21 cellular contexts compared by ENCODE assay signal in the genomic region with DNA sequence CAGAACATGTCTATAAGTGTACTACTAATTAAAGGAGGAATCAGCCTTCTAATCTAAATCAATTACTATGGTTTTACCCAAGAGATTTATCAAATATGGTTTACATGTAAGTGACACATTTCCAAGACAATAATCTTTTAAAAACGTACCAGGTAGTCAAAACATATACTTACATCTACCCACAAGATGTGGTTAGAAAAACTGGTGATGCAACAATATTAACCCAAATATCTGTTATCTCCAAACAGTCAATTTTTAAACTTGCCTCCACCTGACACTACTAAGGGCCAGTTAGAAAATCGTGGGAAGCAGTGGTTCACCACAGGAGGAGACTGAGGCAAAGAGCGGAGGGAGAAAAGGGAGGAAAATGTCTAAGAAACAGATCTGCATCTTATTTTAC.
"Had no signal": no experiment of that assay in that cellular context is flagged by ENCODE, and none has a peak within 500 bp of the region (broad histone marks: within the 10 kb centered on the region; RNA-seq: fewer than 3 reads in every experiment).

No MANE protein-coding gene starts in this region.

- H3K4me3 Mint-ChIP-seq: activated CD4-positive, alpha-beta memory T cell treated with anti-CD3 and anti-CD28 coated beads for 36 hours; memory B cell; neural crest cell; T-cell had no signal

- H3K27me3 Mint-ChIP-seq: activated CD4-positive, alpha-beta memory T cell treated with anti-CD3 and anti-CD28 coated beads for 36 hours; memory B cell; T-cell had no signal

- H3K9me3 ChIP-seq: breast epithelium, heart left ventricle, testis, uterus had no signal

- H3K4me1 ChIP-seq: breast epithelium, testis, uterus had no signal

- H3K36me3 ChIP-seq: breast epithelium, uterus had no signal

- H3K4me3 ChIP-seq: breast epithelium, coronary artery, heart left ventricle, testis, uterus had no signal

- H3K27ac ChIP-seq: breast epithelium, coronary artery, epithelial cell of prostate, heart left ventricle, testis, uterus, WERI-Rb-1 had no signal

- H3K27me3 ChIP-seq: breast epithelium, heart left ventricle, testis, uterus had no signal

- ATAC-seq: heart left ventricle, left colon, sciatic nerve, T-cell had no signal

- H3K27ac Mint-ChIP-seq: activated CD4-positive, alpha-beta memory T cell treated with anti-CD3 and anti-CD28 coated beads for 36 hours; memory B cell had no signal

- DNase-seq: activated CD4-positive, alpha-beta memory T cell treated with anti-CD3 and anti-CD28 coated beads for 36 hours; activated CD4-positive, alpha-beta T cell treated with anti-CD3 and anti-CD28 coated beads for 4 hours; cerebellar nuclear complex; heart left ventricle; islet precursor cell; left colon; occipital lobe; small intestine; stimulated activated CD4-positive, alpha-beta T cell treated with anti-CD3 and anti-CD28 coated beads, Interleukin-2, amount 100 ng/mL, for 24 hours; stimulated activated naive CD4-positive, alpha-beta T cell; T-cell; testis; trophoblast cell; uterus; WERI-Rb-1 had no signal

- H3K4me1 Mint-ChIP-seq: neural crest cell had no signal

- H3K9me3 Mint-ChIP-seq: activated CD4-positive, alpha-beta memory T cell treated with anti-CD3 and anti-CD28 coated beads for 36 hours; memory B cell; neural crest cell; T-cell had no signal
